In the genomic region with DNA sequence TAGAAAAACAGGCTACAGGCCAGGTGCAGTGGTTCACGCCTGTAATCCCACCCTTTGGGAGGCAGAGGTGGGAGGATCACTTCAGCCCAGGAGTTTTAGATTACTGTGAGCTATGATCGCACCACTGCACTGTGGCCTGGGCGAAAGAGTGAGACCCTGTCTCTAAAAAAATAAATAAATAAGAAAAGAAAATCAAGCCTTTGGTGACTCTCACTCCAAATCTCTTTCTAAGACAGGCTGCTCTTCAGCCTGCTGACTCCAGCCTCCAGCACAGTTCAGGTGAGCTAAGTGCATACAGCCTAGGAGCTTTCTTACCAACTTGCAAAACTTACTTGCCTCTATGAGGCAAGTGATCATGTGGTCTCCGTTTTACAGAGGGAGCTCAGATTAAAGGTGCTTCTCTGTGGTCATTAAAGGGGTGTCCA, we compare ENCODE assay signal across 16 cellular contexts. TPM values are rescaled to one million over a fixed set of nuclear protein-coding genes. Genes with fewer than 3 reads are reported as not detected.
DNase-seq lines count a peak whose midpoint lies in the region; ATAC-seq and TF ChIP-seq lines count a peak whose summit lies in the region.
"Had no signal": no experiment of that assay in that cellular context is flagged by ENCODE, and none has a peak within 500 bp of the region (broad histone marks: within the 10 kb centered on the region; RNA-seq: fewer than 3 reads in every experiment).

No MANE protein-coding gene starts in this region.

- H3K27ac Mint-ChIP-seq in HFFc6 = peak overlapping the region; percentile 8; the same call in 1 of the 2 replicates

- H3K9me3 Mint-ChIP-seq in HFFc6 = no peaks in the 10 kb centered on the region

- H3K4me2 ChIP-seq in mammary epithelial cell (ENCODE audit: insufficient read depth, low read depth, low read length) = peak overlapping the region; percentile 90

- no peak overlapping the region for H3K27ac ChIP-seq in mammary epithelial cell (ENCODE audit: insufficient read depth, low read depth, low read length)
- peak overlapping the region; percentile 72 to 89 (median 88) for H3K27ac ChIP-seq in stomach
- H3K27ac ChIP-seq: foreskin keratinocyte, left ventricle myocardium inferior had no signal

- in situ Hi-C loops in mammary epithelial cell (cut with MboI; ENCODE audit: low sequenced_read_pairs in 2 of 2) = loop anchor here in 1 of 2 donors (5.0 to 10.0 kb wide), 3 partner anchors 59 to 151 kb away; partner anchors contain the start of gene SPATA20

- H3K9me3 ChIP-seq in mammary epithelial cell (replicated peaks; ENCODE audit: insufficient read depth, low read length) (no peaks in the 10 kb centered on the region), stomach (no peaks in the 10 kb centered on the region)
- H3K9me3 ChIP-seq: left ventricle myocardium inferior had no signal

- CTCF ChIA-PET in mammary epithelial cell (lab: Charles Lee; ENCODE audit: low non-redundant PET) = no interaction called here

- peaks cover 73% of the 10 kb centered on the region for H3K4me1 Mint-ChIP-seq in HFFc6 (ENCODE audit: low read depth)

- peak overlapping the region; percentile 25 for H3K9ac ChIP-seq in mammary epithelial cell (ENCODE audit: insufficient read depth, low read length)

- H3K36me3 ChIP-seq in mammary epithelial cell (ENCODE audit: insufficient read depth, low read length) (no peaks in the 10 kb centered on the region), stomach (no peaks in the 10 kb centered on the region)
- H3K36me3 ChIP-seq: left ventricle myocardium inferior had no signal

- no TSS peak for BruUV-seq in mammary epithelial cell (replicated peaks; lab: Mats Ljungman, UMichigan)

- no peak for TF ChIP-seq EP300 in stomach (IDR thresholded peaks at IDR 0.05)

- H3K27me3 Mint-ChIP-seq in HFFc6 (ENCODE audit: insufficient read depth) = peaks cover 7% of the 10 kb centered on the region

- no peak for TF ChIP-seq CTCF in HFFc6 (IDR thresholded peaks at IDR 0.05)
- TF ChIP-seq CTCF in mammary epithelial cell (conservative IDR thresholded peaks at IDR 0.05 in 1 of 2, IDR thresholded peaks at IDR 0.05 in 1 of 2; ENCODE audit: extremely low read depth in 1 of 2, insufficient read depth in 1 of 2, low read depth in 1 of 2, low read length in 2 of 2) = no peak
- no peak for TF ChIP-seq CTCF in stomach (IDR thresholded peaks at IDR 0.05)

- DNase-seq in HFFc6 (no peak), mammary epithelial cell (no peak), left kidney (ENCODE audit: low read depth, low spot score) (peak; percentile 75), stomach (no peak), posterior vena cava (ENCODE audit: low spot score) (no peak), T-helper 9 cell (no peak)
- DNase-seq in activated T-cell treated with anti-CD3 and anti-CD28 coated beads, Interleukin-2, amount 50 U/mL, for 48 hours = no peak
- DNase-seq: activated gamma-delta T cell; cerebellar nuclear complex; foreskin keratinocyte; left ventricle myocardium inferior; NCI-H2081; stimulated activated CD4-positive, alpha-beta T cell treated with anti-CD3 and anti-CD28 coated beads, Interleukin-4, amount 100 ng/mL, for 24 hours; stimulated activated naive CD8-positive, alpha-beta T cell treated with anti-CD3 and anti-CD28 coated beads, Interleukin-15, Interleukin-2, amounts not matched to agents 100 U/mL and 50 U/mL, for 24 hours had no signal

- dilution Hi-C loops in mammary epithelial cell (cut with HindIII; ENCODE audit: low sequenced_read_pairs) = loop anchor here (5.0 to 10.0 kb wide), 4 partner anchors 49 to 118 kb away; no protein-coding TSS in a partner anchor

- H3K27me3 ChIP-seq in mammary epithelial cell (ENCODE audit: insufficient read depth, low read length) = no peaks in the 10 kb centered on the region
- H3K27me3 ChIP-seq in stomach = peaks cover 0 to 35% (median 12%) of the 10 kb centered on the region in 3 donors
- H3K27me3 ChIP-seq: foreskin keratinocyte had no signal

- H3K4me3 ChIP-seq in mammary epithelial cell (replicated peaks in 1 of 3; ENCODE audit: insufficient read depth in 1 of 3, low read depth in 2 of 3, low read length in 3 of 3) (peak overlapping the region; percentile 55 to 77 (median 63)), stomach (peak overlapping the region; percentile 51 to 63 (median 62))

- intact Hi-C loops in mammary epithelial cell (cut with micrococcal nuclease) = loop anchor here (5.0 to 10.0 kb wide), 2 partner anchors 37 to 319 kb away; no protein-coding TSS in a partner anchor
- intact Hi-C loops in stomach (cut with DNase I; ENCODE audit: low total_unique reads) = no loop called here
- intact Hi-C loops in posterior vena cava (cut with DNase I) = no loop called here

- H3K36me3 Mint-ChIP-seq in HFFc6 (ENCODE audit: low read depth) = no peaks in the 10 kb centered on the region

- ATAC-seq in GM18519 (IDR thresholded peaks at IDR 0.05; ENCODE audit: low FRiP score, unreplicated experiment) = no peak
- ATAC-seq: foreskin keratinocyte had no signal

- TF ChIP-seq POLR2A in stomach (IDR thresholded peaks at IDR 0.05) = no peak

- H3K4me3 Mint-ChIP-seq in HFFc6 = peak overlapping the region; percentile 57

- H3K4me1 ChIP-seq in mammary epithelial cell (ENCODE audit: insufficient read depth, low read length) (peaks cover 57% of the 10 kb centered on the region), stomach (peaks cover 61 to 86% (median 71%) of the 10 kb centered on the region in 4 donors)

- H2AFZ ChIP-seq in mammary epithelial cell (ENCODE audit: low read depth, low read length) = peak overlapping the region; percentile 84

- peaks cover 42% of the 10 kb centered on the region for H3K79me2 ChIP-seq in mammary epithelial cell (ENCODE audit: insufficient read depth, low read length)

- no peaks in the 10 kb centered on the region for H4K20me1 ChIP-seq in mammary epithelial cell (ENCODE audit: insufficient read depth, low read length)

- 12% methylated on average over 3 of the region's 4 CpGs for WGBS in mammary epithelial cell (ENCODE audit: low coverage, missing lambda C conversion rate)
- 40 to 66% (median 46%) methylated on average over 4 of the region's 4 CpGs for WGBS in stomach, 5 donors

RNA-seq across cellular contexts. Expression of gene ABCC3, which starts 1.1 kb away (rescaled TPM):
- total RNA-seq in HFFc6 (2021; fragmentation: NEBNext Ultra II Directional; extraction: Animal tissue kit (Norgen Biotek cat#: 25700)) = 10 to 100 TPM; 18.4 to 23.6 (median 21.3) TPM
- total RNA-seq in mammary epithelial cell = 100 to 1,000 TPM in 1 of 2 donors, 10 to 100 TPM in 1; 80.7 to 113 TPM
- 49.6 TPM for polyA plus RNA-seq in mammary epithelial cell
- 62.4 TPM for polyA minus RNA-seq in mammary epithelial cell
- 1,000 to 10,000 TPM in 1 of 5 donors, 100 to 1,000 TPM in 4; 139 to 1,043 (median 270) TPM for total RNA-seq in stomach
- polyA plus RNA-seq in stomach = 10 to 100 TPM; 13.6 to 46.4 (median 23.9) TPM
- 10 to 100 TPM; 13.1 to 19.8 TPM for total RNA-seq in posterior vena cava
- total RNA-seq: T-helper 1 cell treated with Interleukin-12 subunit alpha and Interleukin-12 subunit beta and Interleukin-4 antibody, amounts not matched to agents 30 ng/mL and 1 ng/mL, for 36 hours had no signal
